ENCODE assay signal across 10 cellular contexts in the genomic region with DNA sequence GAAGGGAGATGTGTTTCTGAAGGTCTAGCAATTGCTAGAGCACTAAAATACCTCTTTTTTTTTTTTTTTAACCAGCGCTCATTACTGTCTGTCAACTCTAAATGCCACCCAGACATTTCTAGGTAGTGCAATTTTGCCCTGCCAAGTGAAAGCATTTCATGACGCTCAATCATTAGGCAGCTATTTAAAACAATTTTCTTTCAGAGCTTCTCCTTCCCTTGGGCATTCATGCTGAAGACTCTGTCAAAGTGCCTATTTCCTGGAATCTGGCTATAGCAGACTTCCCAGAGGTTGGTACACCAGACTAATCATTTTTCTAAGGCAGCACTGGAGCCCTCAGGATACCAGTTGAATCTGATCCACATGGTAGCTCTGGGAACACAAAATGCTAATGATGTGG.
DNase-seq lines count a peak whose midpoint lies in the region; ATAC-seq and TF ChIP-seq lines count a peak whose summit lies in the region.
"Had no signal": no experiment of that assay in that cellular context is flagged by ENCODE, and none has a peak within 500 bp of the region (broad histone marks: within the 10 kb centered on the region; RNA-seq: fewer than 3 reads in every experiment).

No MANE protein-coding gene starts in this region.

- H3K36me3 Mint-ChIP-seq in activated CD8-positive, alpha-beta memory T cell treated with anti-CD3 and anti-CD28 coated beads, Interleukin-2, amount 10 ng/mL, durations not matched to agents 7 days and 5 days, result peaks cover 18% of the 10 kb centered on the region
- H3K36me3 Mint-ChIP-seq in brain, result peaks cover under 1% of the 10 kb centered on the region
- no peaks in the 10 kb centered on the region for H3K36me3 Mint-ChIP-seq in osteocyte (ENCODE audit: unreplicated experiment)

- no peaks in the 10 kb centered on the region for H3K27me3 Mint-ChIP-seq in activated CD8-positive, alpha-beta memory T cell treated with anti-CD3 and anti-CD28 coated beads, Interleukin-2, amount 10 ng/mL, durations not matched to agents 7 days and 5 days
- H3K27me3 Mint-ChIP-seq in brain, result peaks cover 5% of the 10 kb centered on the region
- H3K27me3 Mint-ChIP-seq in osteocyte (ENCODE audit: unreplicated experiment), result no peaks in the 10 kb centered on the region

- TF ChIP-seq EP300 in ovary (IDR thresholded peaks at IDR 0.05), result no peak

- no peaks in the 10 kb centered on the region for H3K79me2 ChIP-seq in OCI-LY3 (ENCODE audit: low read length)

- no peak overlapping the region for H3K4me3 Mint-ChIP-seq in activated CD8-positive, alpha-beta memory T cell treated with anti-CD3 and anti-CD28 coated beads, Interleukin-2, amount 10 ng/mL, durations not matched to agents 7 days and 5 days
- H3K4me3 Mint-ChIP-seq in brain, result no peak overlapping the region
- H3K4me3 Mint-ChIP-seq in osteocyte (ENCODE audit: unreplicated experiment), result no peak overlapping the region

- H3K9me3 ChIP-seq in OCI-LY3 (ENCODE audit: insufficient read depth, low read length) (no peaks in the 10 kb centered on the region), ovary (peaks cover 0 to 2% of the 10 kb centered on the region in 2 donors)
- H3K9me3 ChIP-seq: HAP-1, transverse colon had no signal

- in situ Hi-C loops in ACHN (cut with HindIII; ENCODE audit: low pct_ligation_motif_present, low pct_unique_long_range_greater_than_20kb, low sequenced_read_pairs), result no loop called here

- TF ChIP-seq CTCF in OCI-LY3 (IDR thresholded peaks at IDR 0.05; ENCODE audit: low read depth, low read length), result no peak
- TF ChIP-seq CTCF in brain (conservative IDR thresholded peaks at IDR 0.05), result no peak
- TF ChIP-seq CTCF in osteocyte (IDR thresholded peaks at IDR 0.05), result no peak
- TF ChIP-seq CTCF in ovary (IDR thresholded peaks at IDR 0.05), result no peak

- no peak overlapping the region for H3K9ac ChIP-seq in OCI-LY3 (ENCODE audit: low read length)

- WGBS in ovary, 3 donors, result 83 to 90% (median 84%) methylated on average over 2 of the region's 2 CpGs

- peaks cover 7% of the 10 kb centered on the region for H3K9me3 Mint-ChIP-seq in activated CD8-positive, alpha-beta memory T cell treated with anti-CD3 and anti-CD28 coated beads, Interleukin-2, amount 10 ng/mL, durations not matched to agents 7 days and 5 days (ENCODE audit: low read depth)
- H3K9me3 Mint-ChIP-seq in brain (peaks cover 4 to 18% (median 13%) of the 10 kb centered on the region in 5 experiments), osteocyte (ENCODE audit: unreplicated experiment) (peaks cover 8% of the 10 kb centered on the region)

- no peak overlapping the region for H3K27ac ChIP-seq in OCI-LY3 (ENCODE audit: low read length)
- no peak overlapping the region for H3K27ac ChIP-seq in ovary
- H3K27ac ChIP-seq: transverse colon had no signal

- peak overlapping the region; percentile 72 for H3K4me2 ChIP-seq in OCI-LY3 (ENCODE audit: low read length)

- ATAC-seq in activated CD8-positive, alpha-beta memory T cell treated with anti-CD3 and anti-CD28 coated beads, Interleukin-2, amount 10 ng/mL, durations not matched to agents 7 days and 5 days, result no peak
- ATAC-seq in HG03460 (IDR thresholded peaks at IDR 0.05; ENCODE audit: unreplicated experiment), result no peak

- no peak overlapping the region for H2AFZ ChIP-seq in OCI-LY3 (ENCODE audit: low read depth, low read length)

- H3K4me3 ChIP-seq in OCI-LY3 (ENCODE audit: low read length) (no peak overlapping the region), ovary (no peak overlapping the region)
- H3K4me3 ChIP-seq: HAP-1, transverse colon had no signal

- peak overlapping the region; percentile 87 for H3K27ac Mint-ChIP-seq in activated CD8-positive, alpha-beta memory T cell treated with anti-CD3 and anti-CD28 coated beads, Interleukin-2, amount 10 ng/mL, durations not matched to agents 7 days and 5 days
- H3K27ac Mint-ChIP-seq in brain (peak overlapping the region in 3 of 5 experiments; percentile 36 to 69 (median 66)), osteocyte (ENCODE audit: unreplicated experiment) (peak overlapping the region; percentile 65)

- CTCF ChIA-PET in activated CD8-positive, alpha-beta memory T cell treated with anti-CD3 and anti-CD28 coated beads, Interleukin-2, amount 10 ng/mL, durations not matched to agents 7 days and 5 days (lab: Charles Lee), result interaction anchor here (0.8 to 1.0 kb wide), 2 partner anchors 10 to 59 kb away, joined by 3 to 5 read pairs; no protein-coding TSS in a partner anchor

- H3K36me3 ChIP-seq in OCI-LY3 (replicated peaks; ENCODE audit: low read depth, low read length) (no peaks in the 10 kb centered on the region), ovary (no peaks in the 10 kb centered on the region)
- H3K36me3 ChIP-seq: HAP-1, transverse colon had no signal

- H3K4me1 Mint-ChIP-seq in activated CD8-positive, alpha-beta memory T cell treated with anti-CD3 and anti-CD28 coated beads, Interleukin-2, amount 10 ng/mL, durations not matched to agents 7 days and 5 days, result peaks cover 56% of the 10 kb centered on the region
- H3K4me1 Mint-ChIP-seq in brain, result peaks cover 35% of the 10 kb centered on the region
- peaks cover 37% of the 10 kb centered on the region for H3K4me1 Mint-ChIP-seq in osteocyte (ENCODE audit: unreplicated experiment)

- H3K4me1 ChIP-seq in OCI-LY3 (ENCODE audit: low read length) (peaks cover 21% of the 10 kb centered on the region), ovary (ENCODE audit: insufficient read depth) (peaks cover 6% of the 10 kb centered on the region)
- H3K4me1 ChIP-seq: HAP-1, transverse colon had no signal

- intact Hi-C loops in ovary (cut with DNase I), result no loop called here

- TF ChIP-seq POLR2A in ovary (IDR thresholded peaks at IDR 0.05), result no peak

- no peaks in the 10 kb centered on the region for H3K27me3 ChIP-seq in OCI-LY3 (ENCODE audit: low read depth, low read length)
- H3K27me3 ChIP-seq in ovary, result no peaks in the 10 kb centered on the region
- H3K27me3 ChIP-seq: transverse colon had no signal

- no peak for DNase-seq in activated CD8-positive, alpha-beta memory T cell treated with anti-CD3 and anti-CD28 coated beads, Interleukin-2, amount 10 ng/mL, durations not matched to agents 7 days and 5 days
- no peak for DNase-seq in activated CD8-positive, alpha-beta memory T cell treated with anti-CD3 and anti-CD28 coated beads for 24 hours
- DNase-seq in osteocyte (ENCODE audit: extremely low spot score, unreplicated experiment), result no peak
- no peak for DNase-seq in ACHN
- DNase-seq in ovary, result no peak
- DNase-seq: transverse colon had no signal

- H4K20me1 ChIP-seq in OCI-LY3 (ENCODE audit: insufficient read depth, low read length), result no peaks in the 10 kb centered on the region
